ENCODE assay signal across 11 cellular contexts in the genomic region with DNA sequence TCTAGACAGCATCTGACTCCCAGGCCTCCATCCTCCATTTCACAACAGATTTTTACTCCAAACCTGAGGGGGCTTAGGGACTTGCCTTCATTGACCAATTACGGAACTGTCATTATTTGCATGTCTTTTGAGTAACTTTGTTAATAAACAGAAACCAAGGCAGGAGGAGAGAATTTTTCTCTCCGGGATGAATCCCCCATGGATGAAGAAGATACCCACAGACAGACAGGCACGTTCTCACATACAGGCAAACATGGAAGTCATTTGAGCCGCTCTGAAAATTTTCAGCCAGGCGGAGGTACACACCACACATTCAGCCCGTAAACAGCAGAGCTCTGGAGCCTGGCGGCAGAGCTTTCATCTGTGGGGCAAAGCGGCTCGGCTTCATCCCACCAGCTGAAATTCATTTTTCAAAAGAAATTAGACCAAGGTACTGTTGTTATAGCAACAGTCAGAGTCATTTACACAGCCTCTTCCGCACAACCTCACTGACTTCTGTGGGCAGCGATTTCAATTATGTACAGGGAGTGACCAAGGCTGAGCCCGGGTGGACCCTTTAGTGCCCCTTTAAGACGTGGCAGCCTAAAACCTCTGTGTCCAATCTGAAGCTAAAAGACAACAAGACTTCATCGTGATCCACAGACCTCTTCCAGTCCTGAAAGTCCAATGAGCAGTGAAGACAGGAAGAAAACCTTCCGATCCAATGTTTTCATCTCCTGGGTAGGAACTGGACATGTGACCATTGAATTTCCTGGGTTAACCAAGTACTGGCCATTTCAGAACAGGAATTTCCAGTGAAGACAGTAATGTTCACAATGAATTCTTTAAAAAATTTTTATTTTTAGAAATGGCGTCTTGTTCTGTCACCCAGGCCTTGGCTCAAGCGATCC.
A peak's percentile ranks its signal among the peaks of the same experiment; 100 is the strongest.
DNase-seq lines count a peak whose midpoint lies in the region; ATAC-seq and TF ChIP-seq lines count a peak whose summit lies in the region.
"Had no signal": no experiment of that assay in that cellular context is flagged by ENCODE, and none has a peak within 500 bp of the region (broad histone marks: within the 10 kb centered on the region; RNA-seq: fewer than 3 reads in every experiment).

No MANE protein-coding gene starts in this region.

- H3K23ac ChIP-seq in neuronal stem cell (ENCODE audit: low read depth, low read length, poor library complexity): no peak overlapping the region

- in situ Hi-C loops in ACHN (cut with HindIII; ENCODE audit: low pct_ligation_motif_present, low pct_unique_long_range_greater_than_20kb, low sequenced_read_pairs): no loop called here

- H3K9me3 ChIP-seq in right cardiac atrium (ENCODE audit: control insufficient read depth, low read length) (no peaks in the 10 kb centered on the region), neuronal stem cell (replicated peaks in 1 of 2; ENCODE audit: control insufficient read depth in 2 of 2, insufficient read depth in 1 of 2, low read depth in 1 of 2, low read length in 2 of 2) (peaks cover 2 to 19% of the 10 kb centered on the region in 2 donors)

- no peak overlapping the region for H2AK5ac ChIP-seq in neuronal stem cell (ENCODE audit: low read depth, low read length)

- H3K4ac ChIP-seq in neuronal stem cell (ENCODE audit: low read length): no peak overlapping the region

- no peak overlapping the region for H4K91ac ChIP-seq in neuronal stem cell (ENCODE audit: low read depth, low read length, poor library complexity)

- H2BK120ac ChIP-seq in neuronal stem cell (ENCODE audit: low read depth, low read length): no peak overlapping the region

- peaks cover 6 to 12% of the 10 kb centered on the region in 2 donors for H3K4me1 Mint-ChIP-seq in natural killer cell

- H4K8ac ChIP-seq in neuronal stem cell (ENCODE audit: low read depth, low read length): no peak overlapping the region

- H3K4me3 Mint-ChIP-seq in natural killer cell: no peak overlapping the region
- H3K4me3 Mint-ChIP-seq: activated CD8-positive, alpha-beta T cell treated with anti-CD3 and anti-CD28 coated beads for 36 hours; B cell had no signal

- ATAC-seq in right cardiac atrium (no peak), left ventricle myocardium superior (no peak), natural killer cell (no peak), GM18873 (IDR thresholded peaks at IDR 0.05; ENCODE audit: low FRiP score, unreplicated experiment) (no peak), GM21360 (IDR thresholded peaks at IDR 0.05; ENCODE audit: unreplicated experiment) (no peak)
- ATAC-seq: activated CD8-positive, alpha-beta T cell treated with anti-CD3 and anti-CD28 coated beads for 36 hours had no signal

- no peak overlapping the region for H3K18ac ChIP-seq in neuronal stem cell (ENCODE audit: low read length)

- no peak overlapping the region for H3K14ac ChIP-seq in neuronal stem cell (ENCODE audit: low read length)

- H3K27ac ChIP-seq in right cardiac atrium (ENCODE audit: low read length): no peak overlapping the region
- no peak overlapping the region for H3K27ac ChIP-seq in neuronal stem cell (replicated peaks; ENCODE audit: low read length)

- no peak overlapping the region for H3K9ac ChIP-seq in neuronal stem cell (ENCODE audit: low read depth, low read length, poor library complexity)

- H2BK15ac ChIP-seq in neuronal stem cell (ENCODE audit: low read length): no peak overlapping the region

- H3K9me3 Mint-ChIP-seq in natural killer cell: no peaks in the 10 kb centered on the region

- no peak overlapping the region for H3K4me2 ChIP-seq in neuronal stem cell (ENCODE audit: insufficient read depth, low read length, poor library complexity, severe bottlenecking)

- no peaks in the 10 kb centered on the region for H3K36me3 ChIP-seq in neuronal stem cell (replicated peaks in 1 of 2; ENCODE audit: control insufficient read depth in 2 of 2, insufficient read depth in 2 of 2, low read length in 2 of 2)

- no peaks in the 10 kb centered on the region for H3K4me1 ChIP-seq in right cardiac atrium (ENCODE audit: control insufficient read depth, insufficient read depth, low read length)
- H3K4me1 ChIP-seq in neuronal stem cell (ENCODE audit: control insufficient read depth in 2 of 2, insufficient read depth in 1 of 2, low read depth in 1 of 2, low read length in 2 of 2): peaks cover 12 to 19% of the 10 kb centered on the region in 2 donors

- TF ChIP-seq CTCF in epithelial cell of esophagus (IDR thresholded peaks at IDR 0.05; ENCODE audit: insufficient read depth, low read depth, low read length, missing control alignments): no peak
- TF ChIP-seq CTCF in natural killer cell (IDR thresholded peaks at IDR 0.05): no peak

- H3K4me3 ChIP-seq in right cardiac atrium (ENCODE audit: low read length) (peak overlapping the region; percentile 23), epithelial cell of esophagus (ENCODE audit: low read length) (peak overlapping the region; percentile 3), neuronal stem cell (ENCODE audit: low read length in 2 of 2) (no peak overlapping the region)

- H3K79me1 ChIP-seq in neuronal stem cell (ENCODE audit: low read depth, low read length): no peaks in the 10 kb centered on the region

- H3K27ac Mint-ChIP-seq in natural killer cell: no peak overlapping the region
- H3K27ac Mint-ChIP-seq: activated CD8-positive, alpha-beta T cell treated with anti-CD3 and anti-CD28 coated beads for 36 hours; B cell had no signal

- intact Hi-C loops in right cardiac atrium (cut with DNase I) (no loop called here), left ventricle myocardium superior (cut with micrococcal nuclease) (no loop called here), natural killer cell (cut with micrococcal nuclease) (no loop called here)

- no peaks in the 10 kb centered on the region for H3K27me3 ChIP-seq in right cardiac atrium (ENCODE audit: control insufficient read depth, insufficient read depth)
- no peaks in the 10 kb centered on the region for H3K27me3 ChIP-seq in neuronal stem cell (ENCODE audit: control insufficient read depth in 3 of 3, insufficient read depth in 3 of 3, low read depth in 1 of 3, low read length in 3 of 3)

- H2AFZ ChIP-seq in neuronal stem cell (ENCODE audit: low read length): peak overlapping the region; percentile 76

- no peak overlapping the region for H2BK5ac ChIP-seq in neuronal stem cell (ENCODE audit: low read length)

- no peaks in the 10 kb centered on the region for H3K36me3 Mint-ChIP-seq in natural killer cell

- 78% methylated on average over 17 of the region's 17 CpGs for WGBS in right cardiac atrium
- no CpG with 5 or more reads among the region's 17 CpGs for WGBS in neuronal stem cell (ENCODE audit: extremely low coverage in 2 of 2, insufficient read length in 2 of 2, insufficient replicate concordance in 1 of 2), 2 donors

- no peak overlapping the region for H2BK12ac ChIP-seq in neuronal stem cell (ENCODE audit: low read length)

- DNase-seq in right cardiac atrium (no peak), left ventricle myocardium superior (no peak), epithelial cell of esophagus (ENCODE audit: low read depth) (no peak), neuronal stem cell (ENCODE audit: low spot score) (no peak), natural killer cell (no peak), ACHN (no peak)
- DNase-seq: activated CD8-positive, alpha-beta T cell treated with anti-CD3 and anti-CD28 coated beads for 36 hours; Kasumi-1 had no signal

- H3K27me3 Mint-ChIP-seq in natural killer cell (ENCODE audit: low read depth in 2 of 2): no peaks in the 10 kb centered on the region
- H3K27me3 Mint-ChIP-seq: activated CD8-positive, alpha-beta T cell treated with anti-CD3 and anti-CD28 coated beads for 36 hours; B cell had no signal

Comparison
In these comparisons a context has a peak if more than half of its experiments do, and no peak if none do; other contexts are left out.
1. H3K4me3 ChIP-seq: peak in right cardiac atrium (single experiment) and epithelial cell of esophagus (single experiment); none in neuronal stem cell (0 of 2).